Comparison of ENCODE assay signal across 12 cellular contexts in genomic region chr2:158213743-158214142, GRCh38.
"Had no signal": no experiment of that assay in that cellular context is flagged by ENCODE, and none has a peak within 500 bp of the region (broad histone marks: within the 10 kb centered on the region; RNA-seq: fewer than 3 reads in every experiment).

No MANE protein-coding gene starts in this region.

- H3K4me3 ChIP-seq: coronary artery, esophagus muscularis mucosa, psoas muscle had no signal

- H3K27me3 ChIP-seq: brain microvascular endothelial cell, esophagus muscularis mucosa had no signal

- H3K27ac ChIP-seq: brain microvascular endothelial cell, coronary artery, esophagus muscularis mucosa, psoas muscle had no signal

- DNase-seq: activated CD4-positive, alpha-beta T cell treated with anti-CD3 and anti-CD28 coated beads, Interleukin-2, amount 10 ng/mL, durations not matched to agents 7 days and 5 days; anterior cingulate cortex; effector CD4-positive, alpha-beta T cell; hypothalamus; immature natural killer cell; psoas muscle; stimulated activated naive CD8-positive, alpha-beta T cell treated with anti-CD3 and anti-CD28 coated beads, Interleukin-15, amount 100 ng/mL, for 72 hours; T-helper 2 cell had no signal

- H3K36me3 ChIP-seq: brain microvascular endothelial cell, esophagus muscularis mucosa had no signal

- H3K9me3 ChIP-seq: esophagus muscularis mucosa, psoas muscle had no signal

- ATAC-seq: natural killer cell treated with Interleukin-12 subunit alpha and Interleukin-12 subunit beta and Interleukin-15 and Interleukin-18, amount 100 ng/mL, for 72 hours; psoas muscle had no signal

- H3K4me1 ChIP-seq: esophagus muscularis mucosa, psoas muscle had no signal
